7 cellular contexts compared by ENCODE assay signal in genomic region chr15:75661041-75661778, GRCh38. TPM values are rescaled to one million over a fixed set of nuclear protein-coding genes. Genes with fewer than 3 reads are reported as not detected.
DNase-seq lines count a peak whose midpoint lies in the region; ATAC-seq and TF ChIP-seq lines count a peak whose summit lies in the region.

No MANE protein-coding gene starts in this region.

- peaks cover 28% of the 10 kb centered on the region for H3K36me3 Mint-ChIP-seq in endothelial cell (ENCODE audit: low read depth, unreplicated experiment)

- no peak overlapping the region for H3K4me2 ChIP-seq in mesendoderm (ENCODE audit: low read length)

- H3K4me1 Mint-ChIP-seq in endothelial cell (ENCODE audit: unreplicated experiment): peaks cover 2% of the 10 kb centered on the region

- no peaks in the 10 kb centered on the region for H3K79me2 ChIP-seq in mesendoderm (ENCODE audit: control insufficient read depth, insufficient read depth, low read length)

- H2AK5ac ChIP-seq in mesendoderm (ENCODE audit: low read length): no peak overlapping the region

- H3K27ac ChIP-seq in mesendoderm (ENCODE audit: low read depth, low read length): no peak overlapping the region
- H3K27ac ChIP-seq in uterus: peak overlapping the region; percentile 83 to 92
- no peak overlapping the region for H3K27ac ChIP-seq in A673 (ENCODE audit: low read depth, low read length, poor library complexity, severe bottlenecking)

- H3K36me3 ChIP-seq in mesendoderm (ENCODE audit: control insufficient read depth, insufficient read depth, low read length): no peaks in the 10 kb centered on the region
- no peaks in the 10 kb centered on the region for H3K36me3 ChIP-seq in uterus
- H3K36me3 ChIP-seq in A673 (ENCODE audit: insufficient read depth, low read length, poor library complexity, severe bottlenecking): no peaks in the 10 kb centered on the region

- no peaks in the 10 kb centered on the region for H3K4me1 ChIP-seq in mesendoderm (ENCODE audit: control insufficient read depth, low read depth, low read length)
- peaks cover 7 to 28% of the 10 kb centered on the region in 2 donors for H3K4me1 ChIP-seq in uterus
- H3K4me1 ChIP-seq in A673 (ENCODE audit: insufficient read depth, low read length, poor library complexity, severe bottlenecking): no peaks in the 10 kb centered on the region

- H3K27me3 Mint-ChIP-seq in endothelial cell (ENCODE audit: unreplicated experiment): peaks cover 12% of the 10 kb centered on the region

- H3K4me3 ChIP-seq in mesendoderm (ENCODE audit: low read length) (no peak overlapping the region), uterus (peak overlapping the region in 1 of 2 donors; percentile 1), A673 (ENCODE audit: low read depth, low read length, poor library complexity, severe bottlenecking) (no peak overlapping the region)

- H2BK120ac ChIP-seq in mesendoderm (ENCODE audit: low read depth, low read length): no peak overlapping the region

- ATAC-seq in HG03571 (IDR thresholded peaks at IDR 0.05; ENCODE audit: unreplicated experiment) (no peak), GM18502 (IDR thresholded peaks at IDR 0.05; ENCODE audit: poor library complexity, unreplicated experiment) (no peak)

- TF ChIP-seq CTCF in endothelial cell (IDR thresholded peaks at IDR 0.05; ENCODE audit: unreplicated experiment) (no peak), uterus (IDR thresholded peaks at IDR 0.05) (no peak), A673 (conservative IDR thresholded peaks at IDR 0.05; ENCODE audit: low read depth, low read length) (no peak)

- peak overlapping the region; percentile 18 for H3K9ac ChIP-seq in mesendoderm (ENCODE audit: low read length)

- no CpG with 5 or more reads among the region's 14 CpGs for whole genome bisulfite sequencing in mesendoderm (ENCODE audit: extremely low coverage, insufficient coverage, low lambda C conversion rate)

- intact Hi-C loops in uterus (cut with DNase I; ENCODE audit: low total_unique reads): no loop called here
- intact Hi-C loops in A673 (cut with micrococcal nuclease; ENCODE audit: unreplicated experiment): loop anchor here (10.0 kb wide), 1 partner anchor 636 kb away; the partner anchor contains the start of gene PPCDC

- no peak overlapping the region for H3K4ac ChIP-seq in mesendoderm (ENCODE audit: low read depth, low read length)

- peaks cover 2% of the 10 kb centered on the region for H3K79me1 ChIP-seq in mesendoderm (ENCODE audit: low read length)

- H4K5ac ChIP-seq in mesendoderm (ENCODE audit: low read length): no peak overlapping the region

- DNase-seq in MV-4-11 (lab: John Stamatoyannopoulos, UW): peak; percentile 80
- DNase-seq in endothelial cell (ENCODE audit: low spot score): no peak
- DNase-seq in mesendoderm: peak; percentile 86
- DNase-seq in uterus: peak; percentile 93
- no peak for DNase-seq in A673 (ENCODE audit: low spot score)

- H3K56ac ChIP-seq in mesendoderm (ENCODE audit: low read length): peak overlapping the region; percentile 59

- H3K9me3 ChIP-seq in uterus (no peaks in the 10 kb centered on the region), A673 (ENCODE audit: low read depth, low read length, poor library complexity, severe bottlenecking) (no peaks in the 10 kb centered on the region)

- CTCF ChIA-PET in A673 (lab: Charles Lee): no interaction called here

- no peak overlapping the region for H3K23ac ChIP-seq in mesendoderm (ENCODE audit: low read length)

- no peak overlapping the region for H2BK15ac ChIP-seq in mesendoderm (replicated peaks; ENCODE audit: low read depth)

- H3K4me3 Mint-ChIP-seq in endothelial cell (ENCODE audit: unreplicated experiment): no peak overlapping the region

- no peaks in the 10 kb centered on the region for H3K27me3 ChIP-seq in mesendoderm (ENCODE audit: insufficient read depth, low read length, poor library complexity)
- no peaks in the 10 kb centered on the region for H3K27me3 ChIP-seq in uterus
- no peaks in the 10 kb centered on the region for H3K27me3 ChIP-seq in A673 (replicated peaks; ENCODE audit: insufficient read depth, low read depth, low read length, poor library complexity)

- peak overlapping the region; percentile 6 for H3K27ac Mint-ChIP-seq in endothelial cell (ENCODE audit: unreplicated experiment)

- POLR2A ChIA-PET in A673 (lab: Charles Lee; ENCODE audit: low non-redundant PET): no interaction called here

- H2BK5ac ChIP-seq in mesendoderm (ENCODE audit: low read length): no peak overlapping the region

- no peak overlapping the region for H4K8ac ChIP-seq in mesendoderm (ENCODE audit: low read depth, low read length)

- H3K9me3 Mint-ChIP-seq in endothelial cell (ENCODE audit: unreplicated experiment): no peaks in the 10 kb centered on the region

- BruUV-seq in A673 (replicated peaks; lab: Mats Ljungman, UMichigan): no TSS peak

- H3K18ac ChIP-seq in mesendoderm (ENCODE audit: low read length): no peak overlapping the region

- peak in 1 of 2 donors; percentile 46 for TF ChIP-seq POLR2A in uterus (IDR thresholded peaks at IDR 0.05)

RNA-seq across cellular contexts. Expression of gene SNX33, which starts 13.5 kb away (rescaled TPM):
- total RNA-seq in endothelial cell (ENCODE audit: unreplicated experiment): 17.3 TPM
- 10.5 TPM for polyA plus RNA-seq in mesendoderm (2013, experiment 1 of 2)
- 10.4 TPM for polyA plus RNA-seq in mesendoderm (2013, experiment 2 of 2)
- total RNA-seq in uterus: 10 to 100 TPM in 3 of 4 donors, 1 to 10 TPM in 1; 8.7 to 43.6 (median 28.2) TPM
- 3.4 and 5.6 TPM in 2 replicates for total RNA-seq in A673 (2021)

RNA-seq across cellular contexts. Expression of gene IMP3, which starts 21.2 kb away (rescaled TPM):
- total RNA-seq in endothelial cell (ENCODE audit: unreplicated experiment) (33.5 TPM), uterus (100 to 1,000 TPM in 1 of 4 donors, 10 to 100 TPM in 3; 32.9 to 171 (median 68.5) TPM), A673 (2021) (76.5 and 84.5 TPM in 2 replicates)
- 112 TPM for polyA plus RNA-seq in mesendoderm (2013, experiment 1 of 2)
- polyA plus RNA-seq in mesendoderm (2013, experiment 2 of 2): 110 TPM

RNA-seq across cellular contexts. Expression of gene SNUPN, which starts 35.7 kb away (rescaled TPM):
- total RNA-seq in endothelial cell (ENCODE audit: unreplicated experiment): 16.5 TPM
- 23.3 TPM for polyA plus RNA-seq in mesendoderm (2013, experiment 1 of 2)
- polyA plus RNA-seq in mesendoderm (2013, experiment 2 of 2): 23.1 TPM
- total RNA-seq in uterus: 10 to 100 TPM in 3 of 4 donors, 1 to 10 TPM in 1; 2.0 to 35.8 (median 29.1) TPM
- total RNA-seq in A673 (2021): 32.8 and 34.6 TPM in 2 replicates

RNA-seq across cellular contexts. Expression of gene CSPG4, which starts 51.4 kb away (rescaled TPM):
- total RNA-seq in endothelial cell (ENCODE audit: unreplicated experiment) (0.18 TPM), uterus (10 to 100 TPM; 10.3 to 62.4 (median 46.7) TPM), A673 (2021) (0.11 and 0.22 TPM in 2 replicates)
- polyA plus RNA-seq in mesendoderm (2013, experiment 1 of 2): 0.34 TPM
- polyA plus RNA-seq in mesendoderm (2013, experiment 2 of 2): 0.35 TPM

Comparison
In these comparisons a context has a peak if more than half of its experiments do, and no peak if none do; other contexts are left out.
1. DNase-seq: peak in MV-4-11 (single experiment), mesendoderm (single experiment) and uterus (2 of 2); none in endothelial cell (single experiment) and A673 (single experiment).
2. H3K27ac ChIP-seq: peak in uterus (2 of 2); none in mesendoderm (single experiment) and A673 (single experiment).